ENCODE assay signal across 6 cellular contexts in the genomic region with DNA sequence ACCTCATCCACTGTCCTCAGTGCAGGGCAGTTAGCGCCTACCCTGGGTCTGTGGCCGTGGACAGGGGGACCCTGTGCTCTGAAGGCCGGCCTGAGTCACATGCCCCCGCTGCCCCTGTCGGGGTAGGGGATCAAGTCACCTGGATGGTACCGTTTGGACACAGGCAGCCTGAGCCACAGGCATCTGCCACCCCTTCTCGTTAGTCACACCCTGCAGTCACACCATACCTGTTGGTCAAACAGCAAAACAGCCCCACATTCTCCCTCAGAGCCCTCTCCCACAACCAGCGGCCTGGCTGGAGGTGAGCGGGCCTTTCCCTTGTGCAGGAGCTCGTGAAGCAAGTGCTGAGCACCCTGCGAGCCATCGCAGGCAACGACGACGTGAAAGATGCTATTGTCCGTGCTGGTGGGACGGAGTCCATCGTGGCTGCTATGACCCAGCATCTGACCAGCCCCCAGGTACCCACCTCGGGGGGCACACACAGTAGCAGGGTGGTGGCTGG.
"Had no signal": no experiment of that assay in that cellular context is flagged by ENCODE, and none has a peak within 500 bp of the region (broad histone marks: within the 10 kb centered on the region; RNA-seq: fewer than 3 reads in every experiment).

No MANE protein-coding gene starts in this region.

- H3K9ac ChIP-seq: GM23248 had no signal

- H3K9me3 Mint-ChIP-seq: IgD-negative memory B cell had no signal

- FAIRE-seq: HTR-8/SVneo had no signal

- H3K27me3 Mint-ChIP-seq: IgD-negative memory B cell had no signal

- H3K36me3 Mint-ChIP-seq: IgD-negative memory B cell had no signal

- H3K27ac Mint-ChIP-seq: IgD-negative memory B cell had no signal

- DNase-seq: GM23248, GOT3, HCEC 1CT, KG1 had no signal

- H3K27ac ChIP-seq: GM23248 had no signal

- H3K4me3 ChIP-seq: GM23248 had no signal

- H2AFZ ChIP-seq: GM23248 had no signal

- H3K4me3 Mint-ChIP-seq: IgD-negative memory B cell had no signal
